22 cellular contexts compared by ENCODE assay signal in the genomic region with DNA sequence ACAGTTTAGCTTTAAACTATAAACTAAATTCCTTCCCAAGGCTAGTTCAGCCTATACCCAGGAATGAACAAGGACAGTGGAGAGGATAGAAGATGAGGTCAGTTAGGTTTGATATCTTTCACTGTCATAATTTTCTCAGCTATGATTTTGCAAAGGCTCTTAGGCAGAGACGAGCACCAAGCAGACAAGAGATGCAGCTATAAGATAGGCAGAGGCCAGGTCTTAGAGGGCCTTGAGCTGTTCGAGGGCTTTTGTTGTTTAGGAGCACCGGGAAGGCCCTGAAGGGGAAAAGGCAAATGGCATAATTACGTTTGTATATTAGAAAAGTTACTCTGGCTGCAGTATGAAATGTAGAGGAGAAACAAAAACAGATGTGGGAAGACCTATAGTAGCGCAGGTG.
"Had no signal": no experiment of that assay in that cellular context is flagged by ENCODE, and none has a peak within 500 bp of the region (broad histone marks: within the 10 kb centered on the region; RNA-seq: fewer than 3 reads in every experiment).

No MANE protein-coding gene starts in this region.

- FAIRE-seq: HepG2, RCC 7860 had no signal

- H3K9me3 Mint-ChIP-seq: IgD-negative memory B cell had no signal

- DNase-seq: KBM-7, MV-4-11, NCI-H1048, NCI-H1105 treated with DMSO at 0.1 percent for 48 hours, NCI-H1417 treated with DMSO at 0.1 percent for 48 hours, NCI-H146, NCI-H1694 treated with DMSO at 0.1 percent for 48 hours, NCI-H1930, NCI-H2081, NCI-H2107, NCI-H2227 treated with DMSO at 0.1 percent for 48 hours, NCI-H524, NCI-H69, NCI-H774, Right ventricle myocardium superior, RPMI8226, SIG-M5 had no signal

- H3K4me3 ChIP-seq: SJSA1, SK-N-MC had no signal

- H3K9me3 ChIP-seq: SJSA1 had no signal

- H3K27me3 Mint-ChIP-seq: IgD-negative memory B cell had no signal

- H3K27ac Mint-ChIP-seq: IgD-negative memory B cell had no signal

- H3K4me1 Mint-ChIP-seq: IgD-negative memory B cell had no signal

- H3K27me3 ChIP-seq: SJSA1 had no signal

- ATAC-seq: HepG2 had no signal

- H3K4me3 Mint-ChIP-seq: IgD-negative memory B cell had no signal

- H3K27ac ChIP-seq: SJSA1, SK-N-MC had no signal
